Comparison of ENCODE assay signal across 13 cellular contexts in the genomic region with DNA sequence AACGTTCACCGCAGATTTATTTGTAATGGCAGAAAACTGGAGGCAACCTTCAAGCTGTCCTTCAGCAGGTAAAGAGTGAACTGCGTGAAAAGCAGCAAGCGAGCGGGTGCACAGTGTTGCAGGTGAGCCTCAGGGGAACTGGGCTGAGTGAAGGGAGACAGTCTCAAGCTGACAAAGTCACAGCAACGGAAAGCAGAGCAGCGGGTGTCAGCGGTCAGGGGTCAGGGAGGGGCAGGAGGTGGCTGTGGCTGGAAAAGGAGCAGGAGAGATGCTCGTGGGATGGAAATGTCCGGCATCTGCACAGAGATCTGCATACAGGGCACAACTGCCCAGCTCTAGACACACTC. TPM values are rescaled to one million over a fixed set of nuclear protein-coding genes. Genes with fewer than 3 reads are reported as not detected.
DNase-seq lines count a peak whose midpoint lies in the region; ATAC-seq lines count a peak whose summit lies in the region.
"Had no signal": no experiment of that assay in that cellular context is flagged by ENCODE, and none has a peak within 500 bp of the region (broad histone marks: within the 10 kb centered on the region; RNA-seq: fewer than 3 reads in every experiment).

No MANE protein-coding gene starts in this region.

- peak; percentile 35 for ATAC-seq in activated CD8-positive, alpha-beta memory T cell treated with anti-CD3 and anti-CD28 coated beads, Interleukin-2, amount 10 ng/mL, durations not matched to agents 7 days and 5 days
- ATAC-seq in activated T-helper 17 cell treated with anti-CD3 and anti-CD28 coated beads, Interleukin-2, amount 50 U/mL, for 72 hours (replicated peaks) = peak; percentile 59
- ATAC-seq: body of pancreas had no signal

- DNase-seq in activated CD8-positive, alpha-beta memory T cell treated with anti-CD3 and anti-CD28 coated beads, Interleukin-2, amount 10 ng/mL, durations not matched to agents 7 days and 5 days = peak; percentile 79
- DNase-seq in activated CD8-positive, alpha-beta memory T cell treated with anti-CD3 and anti-CD28 coated beads, Interleukin-2, amount 50 U/mL, for 4 hours = no peak
- DNase-seq in MV-4-11 (lab: John Stamatoyannopoulos, UW) (peak; percentile 12), posterior vena cava (ENCODE audit: low spot score) (peak; percentile 23), HAP-1 (ENCODE audit: low spot score in 2 of 2) (no peak), NK-92 (lab: John Stamatoyannopoulos, UW; ENCODE audit: unreplicated experiment) (no peak), NCI-H345 treated with DMSO at 0.1 percent for 48 hours (lab: John Stamatoyannopoulos, UW; ENCODE audit: unreplicated experiment) (no peak)
- DNase-seq: body of pancreas had no signal

- H3K4me1 ChIP-seq in HAP-1 = no peaks in the 10 kb centered on the region

- H3K36me3 ChIP-seq in HAP-1 (replicated peaks) = no peaks in the 10 kb centered on the region

- no peaks in the 10 kb centered on the region for H3K36me3 Mint-ChIP-seq in activated CD8-positive, alpha-beta memory T cell treated with anti-CD3 and anti-CD28 coated beads, Interleukin-2, amount 10 ng/mL, durations not matched to agents 7 days and 5 days
- no peaks in the 10 kb centered on the region for H3K36me3 Mint-ChIP-seq in activated T-helper 17 cell treated with anti-CD3 and anti-CD28 coated beads, Interleukin-2, amount 50 U/mL, for 72 hours (ENCODE audit: low read depth)

- H3K27me3 ChIP-seq in HAP-1 (ENCODE audit: low read depth) = no peaks in the 10 kb centered on the region
- H3K27me3 ChIP-seq: body of pancreas had no signal

- in situ Hi-C loops in HAP-1 (cut with MboI; ENCODE audit: low sequenced_read_pairs) = no loop called here

- intact Hi-C loops in posterior vena cava (cut with DNase I) = no loop called here

- H3K9me3 Mint-ChIP-seq in activated CD8-positive, alpha-beta memory T cell treated with anti-CD3 and anti-CD28 coated beads, Interleukin-2, amount 10 ng/mL, durations not matched to agents 7 days and 5 days (ENCODE audit: low read depth) = peaks cover 2% of the 10 kb centered on the region
- no peaks in the 10 kb centered on the region for H3K9me3 Mint-ChIP-seq in activated T-helper 17 cell treated with anti-CD3 and anti-CD28 coated beads, Interleukin-2, amount 50 U/mL, for 72 hours

- CTCF ChIA-PET in activated CD8-positive, alpha-beta memory T cell treated with anti-CD3 and anti-CD28 coated beads, Interleukin-2, amount 10 ng/mL, durations not matched to agents 7 days and 5 days (lab: Charles Lee) = interaction anchor here (0.9 to 1.5 kb wide), 5 partner anchors 9 to 31 kb away, joined by 3 to 10 read pairs (median 4); no protein-coding TSS in a partner anchor

- no peak overlapping the region for H3K27ac Mint-ChIP-seq in activated CD8-positive, alpha-beta memory T cell treated with anti-CD3 and anti-CD28 coated beads, Interleukin-2, amount 10 ng/mL, durations not matched to agents 7 days and 5 days
- no peak overlapping the region for H3K27ac Mint-ChIP-seq in activated T-helper 17 cell treated with anti-CD3 and anti-CD28 coated beads, Interleukin-2, amount 50 U/mL, for 72 hours

- H3K27me3 Mint-ChIP-seq in activated CD8-positive, alpha-beta memory T cell treated with anti-CD3 and anti-CD28 coated beads, Interleukin-2, amount 10 ng/mL, durations not matched to agents 7 days and 5 days = peaks cover 24% of the 10 kb centered on the region
- no peaks in the 10 kb centered on the region for H3K27me3 Mint-ChIP-seq in activated T-helper 17 cell treated with anti-CD3 and anti-CD28 coated beads, Interleukin-2, amount 50 U/mL, for 72 hours

- H3K9me3 ChIP-seq in HAP-1 = no peaks in the 10 kb centered on the region
- H3K9me3 ChIP-seq: body of pancreas had no signal

- H3K4me3 ChIP-seq in HAP-1 = no peak overlapping the region
- H3K4me3 ChIP-seq: body of pancreas had no signal

- H3K4me3 Mint-ChIP-seq in activated CD8-positive, alpha-beta memory T cell treated with anti-CD3 and anti-CD28 coated beads, Interleukin-2, amount 10 ng/mL, durations not matched to agents 7 days and 5 days = no peak overlapping the region
- H3K4me3 Mint-ChIP-seq in activated T-helper 17 cell treated with anti-CD3 and anti-CD28 coated beads, Interleukin-2, amount 50 U/mL, for 72 hours = no peak overlapping the region

- H3K4me1 Mint-ChIP-seq in activated CD8-positive, alpha-beta memory T cell treated with anti-CD3 and anti-CD28 coated beads, Interleukin-2, amount 10 ng/mL, durations not matched to agents 7 days and 5 days = peaks cover 14% of the 10 kb centered on the region
- H3K4me1 Mint-ChIP-seq in activated T-helper 17 cell treated with anti-CD3 and anti-CD28 coated beads, Interleukin-2, amount 50 U/mL, for 72 hours = peaks cover 13% of the 10 kb centered on the region

RNA-seq across cellular contexts. Expression of gene RASA3, which starts 8.5 kb away (rescaled TPM):
- 10 to 100 TPM; 16.3 to 49.2 TPM for total RNA-seq in activated CD8-positive, alpha-beta memory T cell treated with anti-CD3 and anti-CD28 coated beads, Interleukin-2, amount 10 ng/mL, durations not matched to agents 7 days and 5 days
- total RNA-seq in activated T-helper 17 cell treated with anti-CD3 and anti-CD28 coated beads, Interleukin-2, amount 50 U/mL, for 72 hours = 10 to 100 TPM; 18.4 to 62.5 TPM
- 10 to 100 TPM; 28.8 to 30.1 TPM for total RNA-seq in posterior vena cava

RNA-seq across cellular contexts. Expression of gene CFAP97D2, which starts 38.2 kb away (rescaled TPM):
- not detected for total RNA-seq in activated CD8-positive, alpha-beta memory T cell treated with anti-CD3 and anti-CD28 coated beads, Interleukin-2, amount 10 ng/mL, durations not matched to agents 7 days and 5 days
- total RNA-seq in activated T-helper 17 cell treated with anti-CD3 and anti-CD28 coated beads, Interleukin-2, amount 50 U/mL, for 72 hours = not detected
- not detected for total RNA-seq in posterior vena cava
- total RNA-seq: body of pancreas, kidney epithelial cell, M059J, OCI-LY7, osteocyte had no signal

Comparison
In these comparisons a context has a peak if more than half of its experiments do, and no peak if none do; other contexts are left out.
1. DNase-seq: peak in activated CD8-positive, alpha-beta memory T cell treated with anti-CD3 and anti-CD28 coated beads, Interleukin-2, amount 10 ng/mL, durations not matched to agents 7 days and 5 days (single experiment), MV-4-11 (single experiment) and posterior vena cava (single experiment); none in activated CD8-positive, alpha-beta memory T cell treated with anti-CD3 and anti-CD28 coated beads, Interleukin-2, amount 50 U/mL, for 4 hours (single experiment), HAP-1 (0 of 2), NK-92 (single experiment) and NCI-H345 treated with DMSO at 0.1 percent for 48 hours (single experiment).